Comparison of ENCODE assay signal across 12 cellular contexts in genomic region chr15:60973637-60974415, GRCh38.
DNase-seq lines count a peak whose midpoint lies in the region; ATAC-seq and TF ChIP-seq lines count a peak whose summit lies in the region.
"Had no signal": no experiment of that assay in that cellular context is flagged by ENCODE, and none has a peak within 500 bp of the region (broad histone marks: within the 10 kb centered on the region; RNA-seq: fewer than 3 reads in every experiment).

No MANE protein-coding gene starts in this region.

- TF ChIP-seq CTCF in WERI-Rb-1 (IDR thresholded peaks at IDR 0.05; ENCODE audit: low read depth, low read length) (no peak), gastroesophageal sphincter (IDR thresholded peaks at IDR 0.05) (no peak), smooth muscle cell (IDR thresholded peaks at IDR 0.05; ENCODE audit: borderline replicate concordance, insufficient read depth, poor library complexity, severe bottlenecking) (no peak)

- peaks cover 15 to 54% (median 17%) of the 10 kb centered on the region in 3 donors for H3K4me1 ChIP-seq in gastroesophageal sphincter
- H3K4me1 ChIP-seq in smooth muscle cell (ENCODE audit: low read depth) = peaks cover 17% of the 10 kb centered on the region

- WGBS in gastroesophageal sphincter (ENCODE audit: low coverage in 1 of 2), 2 donors = 59 to 80% methylated on average over 4 to 7 of the region's 11 CpGs
- WGBS in smooth muscle cell (ENCODE audit: low lambda C conversion rate) = 67% methylated on average over 11 of the region's 11 CpGs

- no peak overlapping the region for H3K9ac ChIP-seq in smooth muscle cell (ENCODE audit: low read depth)

- TF ChIP-seq POLR2A in gastroesophageal sphincter (IDR thresholded peaks at IDR 0.05) = no peak

- H3K4me3 ChIP-seq in WERI-Rb-1 (ENCODE audit: low read depth, low read length) (no peak overlapping the region), gastroesophageal sphincter (no peak overlapping the region), smooth muscle cell (no peak overlapping the region)

- peaks cover 2% of the 10 kb centered on the region for H3K9me3 ChIP-seq in WERI-Rb-1 (ENCODE audit: severe bottlenecking)
- no peaks in the 10 kb centered on the region for H3K9me3 ChIP-seq in gastroesophageal sphincter
- no peaks in the 10 kb centered on the region for H3K9me3 ChIP-seq in smooth muscle cell (replicated peaks; ENCODE audit: low read depth)

- no peaks in the 10 kb centered on the region for H3K79me2 ChIP-seq in smooth muscle cell (ENCODE audit: low read depth)

- H3K4me2 ChIP-seq in smooth muscle cell = peak overlapping the region; percentile 31

- DNase-seq in HT1080 (ENCODE audit: low read depth) = peak; percentile 81
- peak; percentile 76 for DNase-seq in WERI-Rb-1
- DNase-seq in smooth muscle cell (lab: John Stamatoyannopoulos, UW; ENCODE audit: unreplicated experiment) = no peak
- DNase-seq in ureter (ENCODE audit: low spot score) = no peak
- no peak for DNase-seq in epidermal melanocyte (ENCODE audit: insufficient read length, low spot score)
- no peak for DNase-seq in ecto neural progenitor cell (ENCODE audit: low spot score)
- DNase-seq: activated naive CD8-positive, alpha-beta T cell treated with anti-CD3 and anti-CD28 coated beads, Interleukin-2, amount 50 U/mL, for 24 hours; effector CD4-positive, alpha-beta T cell; midbrain; NCI-H2081 treated with DMSO at 0.1 percent for 48 hours; T1000 had no signal

- no peak for ATAC-seq in gastroesophageal sphincter
- ATAC-seq: activated naive CD8-positive, alpha-beta T cell treated with anti-CD3 and anti-CD28 coated beads, Interleukin-2, amount 50 U/mL, for 24 hours had no signal

- H2AFZ ChIP-seq in smooth muscle cell (ENCODE audit: low read depth) = no peak overlapping the region

- H3K36me3 ChIP-seq in WERI-Rb-1 = no peaks in the 10 kb centered on the region
- H3K36me3 ChIP-seq in gastroesophageal sphincter = no peaks in the 10 kb centered on the region
- no peaks in the 10 kb centered on the region for H3K36me3 ChIP-seq in smooth muscle cell (ENCODE audit: low read depth)

- no peaks in the 10 kb centered on the region for H3F3A ChIP-seq in smooth muscle cell (ENCODE audit: low read depth)

- peak overlapping the region; percentile 95 for H3K27ac ChIP-seq in WERI-Rb-1
- peak overlapping the region in 3 of 4 donors; percentile 64 to 68 (median 66) for H3K27ac ChIP-seq in gastroesophageal sphincter
- peak overlapping the region; percentile 22 for H3K27ac ChIP-seq in smooth muscle cell (ENCODE audit: low read depth)

- TF ChIP-seq EP300 in gastroesophageal sphincter (IDR thresholded peaks at IDR 0.05) = no peak

- H3K27me3 ChIP-seq in WERI-Rb-1 (ENCODE audit: insufficient read depth, low read depth, severe bottlenecking) (no peaks in the 10 kb centered on the region), gastroesophageal sphincter (no peaks in the 10 kb centered on the region), smooth muscle cell (ENCODE audit: low read depth) (no peaks in the 10 kb centered on the region)

- peaks cover 11% of the 10 kb centered on the region for H4K20me1 ChIP-seq in smooth muscle cell (ENCODE audit: low read depth)

Comparison
In these comparisons a context has a peak if more than half of its experiments do, and no peak if none do; other contexts are left out.
1. DNase-seq: peak in HT1080 (single experiment) and WERI-Rb-1 (single experiment); none in smooth muscle cell (single experiment), ureter (single experiment), epidermal melanocyte (single experiment) and ecto neural progenitor cell (single experiment).
2. H3K27ac ChIP-seq: peak in every context shown above with its lines; median percentile 95 in WERI-Rb-1; 66 in gastroesophageal sphincter; 22 in smooth muscle cell.